ENCODE assay signal across 9 cellular contexts in the genomic region with DNA sequence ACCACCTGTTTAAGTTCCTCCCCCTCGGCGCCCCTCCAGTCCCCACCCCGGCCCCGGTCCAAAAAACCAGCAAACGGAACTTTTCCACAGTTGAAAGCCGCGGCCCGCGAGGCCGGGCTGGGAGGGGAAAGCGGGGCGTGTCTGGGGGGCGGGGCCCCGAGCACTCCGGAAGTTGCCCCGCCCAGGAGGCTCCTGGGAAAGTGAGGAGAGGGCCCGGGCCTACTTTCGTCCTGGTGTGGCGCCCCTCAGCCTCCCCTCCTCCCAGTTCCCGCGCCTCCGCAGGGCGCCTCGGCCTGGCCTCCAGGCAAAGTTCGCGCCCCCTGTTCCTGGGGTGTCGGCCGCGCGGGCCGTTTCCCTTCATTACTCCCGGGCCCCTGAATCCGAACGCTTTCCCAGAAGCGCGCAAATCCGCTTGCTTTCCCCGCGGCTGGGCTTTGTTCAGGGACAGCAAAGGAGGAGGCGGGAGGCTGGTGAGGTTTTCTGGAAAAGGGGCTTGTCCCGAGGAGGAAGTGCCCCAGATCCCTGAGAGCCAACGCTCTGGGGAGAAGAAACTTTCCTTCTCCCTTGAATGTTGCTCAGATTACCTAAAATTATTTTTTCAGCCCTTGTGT. TPM values are rescaled to one million over a fixed set of nuclear protein-coding genes. Genes with fewer than 3 reads are reported as not detected.
DNase-seq lines count a peak whose midpoint lies in the region; ATAC-seq and TF ChIP-seq lines count a peak whose summit lies in the region.
"Had no signal": no experiment of that assay in that cellular context is flagged by ENCODE, and none has a peak within 500 bp of the region (broad histone marks: within the 10 kb centered on the region; RNA-seq: fewer than 3 reads in every experiment).

No MANE protein-coding gene starts in this region.

- H3K4me3 Mint-ChIP-seq in GM23338, result peak overlapping the region; percentile 75
- peak overlapping the region; percentile 28 for H3K4me3 Mint-ChIP-seq in activated naive CD8-positive, alpha-beta T cell treated with anti-CD3 and anti-CD28 coated beads, Interleukin-2, amount 10 ng/mL, durations not matched to agents 7 days and 5 days

- H3K27me3 Mint-ChIP-seq in GM23338 (ENCODE audit: insufficient read depth, low read depth, poor library complexity), result peaks cover 95% of the 10 kb centered on the region
- H3K27me3 Mint-ChIP-seq in activated naive CD8-positive, alpha-beta T cell treated with anti-CD3 and anti-CD28 coated beads, Interleukin-2, amount 10 ng/mL, durations not matched to agents 7 days and 5 days, result peaks cover 86% of the 10 kb centered on the region

- ATAC-seq in GM23338 (peak; percentile 27), PC-3 (no peak)
- ATAC-seq in activated naive CD8-positive, alpha-beta T cell treated with anti-CD3 and anti-CD28 coated beads, Interleukin-2, amount 10 ng/mL, durations not matched to agents 7 days and 5 days (ENCODE audit: low read depth), result no peak
- ATAC-seq: GM12878 had no signal

- H3K79me2 ChIP-seq in GM23338 (replicated peaks; ENCODE audit: insufficient read depth), result no peaks in the 10 kb centered on the region
- H3K79me2 ChIP-seq in PC-3 (ENCODE audit: low read length), result no peaks in the 10 kb centered on the region

- peak overlapping the region; percentile 92 for H2AFZ ChIP-seq in GM23338
- H2AFZ ChIP-seq in PC-3 (ENCODE audit: low read length), result no peak overlapping the region

- H3K36me3 Mint-ChIP-seq in GM23338 (ENCODE audit: low read depth), result no peaks in the 10 kb centered on the region; the same call in 2 of the 3 replicates
- peaks cover 3% of the 10 kb centered on the region for H3K36me3 Mint-ChIP-seq in activated naive CD8-positive, alpha-beta T cell treated with anti-CD3 and anti-CD28 coated beads, Interleukin-2, amount 10 ng/mL, durations not matched to agents 7 days and 5 days

- H3K27me3 ChIP-seq in GM23338 (ENCODE audit: insufficient read depth) (peaks cover 97% of the 10 kb centered on the region), iPS-18a (ENCODE audit: control insufficient read depth, insufficient read depth, low read length) (peaks cover 99% of the 10 kb centered on the region), PC-3 (ENCODE audit: low read length) (peaks cover 12% of the 10 kb centered on the region; the same call in 1 of the 2 replicates)

- intact Hi-C loops in PC-3 (cut with micrococcal nuclease), result no loop called here

- no peak overlapping the region for H3K27ac Mint-ChIP-seq in GM23338
- no peak overlapping the region for H3K27ac Mint-ChIP-seq in activated naive CD8-positive, alpha-beta T cell treated with anti-CD3 and anti-CD28 coated beads, Interleukin-2, amount 10 ng/mL, durations not matched to agents 7 days and 5 days

- H3K27ac ChIP-seq in GM23338 (ENCODE audit: low read depth) (no peak overlapping the region), iPS-18a (ENCODE audit: low read length) (no peak overlapping the region), PC-3 (ENCODE audit: low read length) (no peak overlapping the region)

- peaks cover 41% of the 10 kb centered on the region for H3K4me1 ChIP-seq in GM23338 (ENCODE audit: insufficient read depth)
- peaks cover 47% of the 10 kb centered on the region for H3K4me1 ChIP-seq in iPS-18a (ENCODE audit: control insufficient read depth, low read depth, low read length)
- no peaks in the 10 kb centered on the region for H3K4me1 ChIP-seq in PC-3 (ENCODE audit: insufficient read depth, low read length)

- POLR2A ChIA-PET in activated naive CD8-positive, alpha-beta T cell treated with anti-CD3 and anti-CD28 coated beads, Interleukin-2, amount 10 ng/mL, durations not matched to agents 7 days and 5 days (lab: Charles Lee), result no interaction called here
- POLR2A ChIA-PET in PC-3 (lab: Charles Lee; ENCODE audit: unreplicated experiment), result no interaction called here

- peak overlapping the region; percentile 91 for H3K4me2 ChIP-seq in GM23338
- H3K4me2 ChIP-seq in PC-3 (ENCODE audit: low read length), result no peak overlapping the region

- H4K20me1 ChIP-seq in GM23338 (replicated peaks; ENCODE audit: insufficient read depth), result peaks cover 30% of the 10 kb centered on the region
- no peaks in the 10 kb centered on the region for H4K20me1 ChIP-seq in PC-3 (ENCODE audit: low read length)

- H3K4me3 ChIP-seq in GM23338 (peak overlapping the region; percentile 70), iPS-18a (ENCODE audit: low read length) (peak overlapping the region; percentile 66), skeletal muscle cell (ENCODE audit: low read depth, low read length) (peak overlapping the region; percentile 23), PC-3 (ENCODE audit: low read length) (no peak overlapping the region)
- H3K4me3 ChIP-seq: GM12878 had no signal

- TF ChIP-seq CTCF in GM23338 (conservative IDR thresholded peaks at IDR 0.05; ENCODE audit: low read depth in 2 of 2) (no peak), PC-3 (conservative IDR thresholded peaks at IDR 0.05; ENCODE audit: low read depth, low read length) (no peak)

- no TSS peak for BruUV-seq in PC-3 (replicated peaks; lab: Mats Ljungman, UMichigan)

- H3K9me3 Mint-ChIP-seq in GM23338, result peaks cover 4% of the 10 kb centered on the region; the same call in 1 of the 3 replicates
- H3K9me3 Mint-ChIP-seq in activated naive CD8-positive, alpha-beta T cell treated with anti-CD3 and anti-CD28 coated beads, Interleukin-2, amount 10 ng/mL, durations not matched to agents 7 days and 5 days, result no peaks in the 10 kb centered on the region

- H3K9me2 ChIP-seq in GM23338 (ENCODE audit: insufficient read depth), result no peaks in the 10 kb centered on the region
- H3K9me2 ChIP-seq in PC-3 (replicated peaks; ENCODE audit: low read length), result no peaks in the 10 kb centered on the region

- H3F3A ChIP-seq in GM23338 (replicated peaks; ENCODE audit: low read depth) (peaks cover 21% of the 10 kb centered on the region), PC-3 (ENCODE audit: low read length, unreplicated experiment) (no peaks in the 10 kb centered on the region)

- peak; percentile 93 for DNase-seq in GM23338 (ENCODE audit: low spot score)
- DNase-seq in activated naive CD8-positive, alpha-beta T cell treated with anti-CD3 and anti-CD28 coated beads, Interleukin-2, amount 10 ng/mL, durations not matched to agents 7 days and 5 days, result peak; percentile 50
- DNase-seq in skeletal muscle cell (ENCODE audit: low read depth), result no peak
- DNase-seq in GM19238 (ENCODE audit: insufficient read length, low spot score), result no peak
- DNase-seq in NCI-H69 (lab: John Stamatoyannopoulos, UW), result no peak
- DNase-seq in DMS79 treated with DMSO at 0.1 percent for 48 hours (lab: John Stamatoyannopoulos, UW), result no peak
- no peak for DNase-seq in PC-3

- peaks cover 53% of the 10 kb centered on the region for H3K4me1 Mint-ChIP-seq in GM23338
- peaks cover 14% of the 10 kb centered on the region for H3K4me1 Mint-ChIP-seq in activated naive CD8-positive, alpha-beta T cell treated with anti-CD3 and anti-CD28 coated beads, Interleukin-2, amount 10 ng/mL, durations not matched to agents 7 days and 5 days

- H3K36me3 ChIP-seq in GM23338 (ENCODE audit: insufficient read depth) (no peaks in the 10 kb centered on the region), iPS-18a (ENCODE audit: control insufficient read depth, low read depth, low read length) (no peaks in the 10 kb centered on the region), PC-3 (ENCODE audit: low read depth, low read length) (no peaks in the 10 kb centered on the region)

- H3K9me3 ChIP-seq in iPS-18a (ENCODE audit: control insufficient read depth, low read depth, low read length) (no peaks in the 10 kb centered on the region), PC-3 (ENCODE audit: low read length) (no peaks in the 10 kb centered on the region)

- CTCF ChIA-PET in PC-3 (lab: Charles Lee), result no interaction called here

- H3K9ac ChIP-seq in iPS-18a (ENCODE audit: low read length) (peak overlapping the region; percentile 45), PC-3 (ENCODE audit: low read length) (no peak overlapping the region)

TF ChIP-seq in GM23338, 12 proteins besides CTCF, POLR2A, EP300 and RAD21:
- TF ChIP-seq POLR2AphosphoS5 (IDR thresholded peaks at IDR 0.05; ENCODE audit: low read depth) (no peak; the same call in 1 of the 2 replicates), NANOG (IDR thresholded peaks at IDR 0.05; ENCODE audit: borderline replicate concordance) (no peak), EZH2phosphoT487 (IDR thresholded peaks at IDR 0.05; ENCODE audit: unreplicated experiment) (no peak), ZNF114 (CRISPR knock-in tag; IDR thresholded peaks at IDR 0.05) (no peak), EZH2 (IDR thresholded peaks at IDR 0.05; ENCODE audit: low read depth, unreplicated experiment) (peak; percentile 91), CREB1 (CRISPR knock-in tag; IDR thresholded peaks at IDR 0.05; ENCODE audit: low read depth) (no peak)

RNA-seq across cellular contexts. Expression of gene DMRT3, which starts 4.4 kb away (rescaled TPM):
- total RNA-seq in GM23338 (2014; rRNA removed; shearing (Covaris generic)), result not detected in 2 replicates
- not detected in 2 replicates for polyA plus RNA-seq in GM23338 (2016; fragmentation: Nextera tagmentation; extraction: Ambion mirVana)
- total RNA-seq in activated naive CD8-positive, alpha-beta T cell treated with anti-CD3 and anti-CD28 coated beads, Interleukin-2, amount 10 ng/mL, durations not matched to agents 7 days and 5 days, result not detected
- not detected in 2 replicates for total RNA-seq in PC-3 (2014; rRNA removed)

Comparison
In these comparisons a context has a peak if more than half of its experiments do, and no peak if none do; other contexts are left out.
1. DNase-seq: peak in GM23338 (single experiment) and activated naive CD8-positive, alpha-beta T cell treated with anti-CD3 and anti-CD28 coated beads, Interleukin-2, amount 10 ng/mL, durations not matched to agents 7 days and 5 days (single experiment); none in skeletal muscle cell (single experiment), GM19238 (single experiment), NCI-H69 (single experiment), DMS79 treated with DMSO at 0.1 percent for 48 hours (single experiment) and PC-3 (single experiment).